ENCODE assay signal across 18 cellular contexts in the genomic region with DNA sequence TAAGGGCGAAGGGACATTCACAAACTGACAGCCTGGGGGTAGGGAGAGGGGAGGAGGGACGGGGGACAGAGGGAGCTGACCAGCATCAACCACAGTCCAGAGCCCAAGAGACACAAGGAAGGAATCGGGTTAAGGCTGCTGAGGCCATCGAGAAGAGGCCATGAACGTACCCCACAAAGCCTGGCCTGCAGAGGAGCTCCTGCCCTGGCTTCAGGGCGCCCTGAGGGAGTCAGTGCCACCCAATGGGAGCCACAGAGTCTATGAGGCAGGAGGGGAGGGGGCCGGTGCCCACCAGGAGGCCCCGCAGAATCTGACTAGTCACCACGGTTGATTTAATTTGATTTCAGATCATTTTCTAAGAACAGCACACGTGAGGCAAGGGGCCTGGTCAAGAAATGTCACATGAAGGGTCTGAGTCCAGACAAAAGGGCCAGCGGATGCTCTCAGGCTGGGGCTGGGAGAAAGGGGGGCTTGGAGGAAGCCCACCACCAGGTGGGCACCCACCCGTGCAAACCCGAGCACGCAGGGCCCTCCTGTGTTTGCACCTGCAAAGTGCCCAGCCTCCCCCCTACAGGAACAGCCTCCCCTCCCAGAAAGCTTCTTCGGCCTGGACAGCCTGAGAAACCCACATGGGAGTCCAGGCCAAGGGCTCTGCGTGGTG. TPM values are rescaled to one million over a fixed set of nuclear protein-coding genes. Genes with fewer than 3 reads are reported as not detected.
DNase-seq lines count a peak whose midpoint lies in the region; ATAC-seq and TF ChIP-seq lines count a peak whose summit lies in the region.
"Had no signal": no experiment of that assay in that cellular context is flagged by ENCODE, and none has a peak within 500 bp of the region (broad histone marks: within the 10 kb centered on the region; RNA-seq: fewer than 3 reads in every experiment).

No MANE protein-coding gene starts in this region.

- no peak overlapping the region for H3K4me3 ChIP-seq in BE2C (ENCODE audit: low read depth, low read length)
- H3K4me3 ChIP-seq in RWPE2 (ENCODE audit: severe bottlenecking): no peak overlapping the region
- no peak overlapping the region for H3K4me3 ChIP-seq in heart left ventricle
- H3K4me3 ChIP-seq in foreskin fibroblast (ENCODE audit: low read depth in 1 of 2, low read length in 2 of 2): no peak overlapping the region
- H3K4me3 ChIP-seq: colonic mucosa, GM23248, skin epidermis had no signal

- H3K4me1 ChIP-seq in BE2C (peaks cover 3% of the 10 kb centered on the region; the same call in 1 of the 2 replicates), RWPE2 (ENCODE audit: insufficient read depth, poor library complexity, severe bottlenecking) (no peaks in the 10 kb centered on the region), heart left ventricle (peaks cover 0 to 71% (median 30%) of the 10 kb centered on the region in 12 donors)
- H3K4me1 ChIP-seq: colonic mucosa had no signal

- H3K9me3 ChIP-seq in BE2C (no peaks in the 10 kb centered on the region), RWPE2 (ENCODE audit: severe bottlenecking) (no peaks in the 10 kb centered on the region), heart left ventricle (no peaks in the 10 kb centered on the region)
- H3K9me3 ChIP-seq: colonic mucosa had no signal

- H3K36me3 ChIP-seq in BE2C (no peaks in the 10 kb centered on the region), RWPE2 (ENCODE audit: low read depth) (no peaks in the 10 kb centered on the region), heart left ventricle (no peaks in the 10 kb centered on the region)
- H3K36me3 ChIP-seq: colonic mucosa had no signal

- TF ChIP-seq CTCF in BE2C (IDR thresholded peaks at IDR 0.05; ENCODE audit: low read depth, low read length): no peak
- no peak for TF ChIP-seq CTCF in RWPE2 (IDR thresholded peaks at IDR 0.05; ENCODE audit: poor library complexity, severe bottlenecking)
- TF ChIP-seq CTCF in heart left ventricle (IDR thresholded peaks at IDR 0.05): no peak
- no peak for TF ChIP-seq CTCF in foreskin fibroblast (IDR thresholded peaks at IDR 0.05; ENCODE audit: low read depth, low read length)

- H3K27ac ChIP-seq in RWPE2 (ENCODE audit: poor library complexity, severe bottlenecking) (no peak overlapping the region), heart left ventricle (peak overlapping the region in 5 of 12 donors; percentile 60 to 90 (median 78))
- H3K27ac ChIP-seq: colonic mucosa, GM23248, skin epidermis had no signal

- no peak for TF ChIP-seq POLR2A in heart left ventricle (IDR thresholded peaks at IDR 0.05)

- WGBS in heart left ventricle, 4 donors: 83 to 91% (median 90%) methylated on average over 14 to 16 of the region's 16 CpGs

- DNase-seq in BE2C (peak; percentile 4), RWPE2 (ENCODE audit: low spot score) (peak; percentile 35), heart left ventricle (peak in 3 of 5 donors; percentile 4 to 16 (median 11)), posterior vena cava (ENCODE audit: low spot score) (peak; percentile 70), foreskin fibroblast (no peak), NOMO-1 treated with DMSO at 0.1 percent for 48 hours (lab: John Stamatoyannopoulos, UW; ENCODE audit: unreplicated experiment) (no peak)
- DNase-seq in stimulated activated CD8-positive, alpha-beta memory T cell treated with anti-CD3 and anti-CD28 coated beads, Interleukin-4, amount 100 ng/mL, for 48 hours: no peak
- DNase-seq: amniotic stem cell; colonic mucosa; GM23248; NCI-H1105; NCI-H2227 treated with DMSO at 0.1 percent for 48 hours; stimulated activated naive CD8-positive, alpha-beta T cell treated with anti-CD3 and anti-CD28 coated beads, Interleukin-15, Interleukin-2, amounts not matched to agents 100 U/mL and 50 U/mL, for 24 hours; SW 1271 had no signal

- H3K27me3 ChIP-seq in BE2C: no peaks in the 10 kb centered on the region
- H3K27me3 ChIP-seq in RWPE2 (ENCODE audit: insufficient read depth, poor library complexity, severe bottlenecking): no peaks in the 10 kb centered on the region
- no peaks in the 10 kb centered on the region for H3K27me3 ChIP-seq in heart left ventricle
- H3K27me3 ChIP-seq: colonic mucosa had no signal

- intact Hi-C loops in heart left ventricle (cut with DNase I) (loop anchor here in 1 of 10 donors (5.0 kb wide), 1 partner anchor 43 kb away; no protein-coding TSS in a partner anchor), posterior vena cava (cut with DNase I) (no loop called here)

- ATAC-seq in RWPE2 (ENCODE audit: low read depth): no peak
- ATAC-seq in heart left ventricle: no peak
- no peak for ATAC-seq in HG02970 (IDR thresholded peaks at IDR 0.05; ENCODE audit: low FRiP score, unreplicated experiment)
- ATAC-seq: naive thymus-derived CD8-positive, alpha-beta T cell; stimulated activated naive CD8-positive, alpha-beta T cell treated with anti-CD3 and anti-CD28 coated beads, Interleukin-15, Interleukin-2, amounts not matched to agents 100 U/mL and 50 U/mL, for 24 hours had no signal

RNA-seq across cellular contexts. Expression of a gene that starts 40.4 kb away (rescaled TPM):
- polyA plus RNA-seq in BE2C (2012; ENCODE audit: insufficient read depth, insufficient read length, low read depth): 0.71 TPM
- total RNA-seq in heart left ventricle (100 to 1,000 TPM in 5 of 9 donors, 10 to 100 TPM in 4; 77.5 to 141 (median 104) TPM), posterior vena cava (1 to 10 TPM; 1.2 to 3.5 TPM)
- polyA plus RNA-seq in heart left ventricle: 100 to 1,000 TPM in 1 of 2 donors, 10 to 100 TPM in 1; 35.7 to 103 TPM
- total RNA-seq: naive thymus-derived CD8-positive, alpha-beta T cell had no signal
- polyA plus RNA-seq: IgD-negative memory B cell; naive thymus-derived CD8-positive, alpha-beta T cell had no signal

Comparison
In these comparisons a context has a peak if more than half of its experiments do, and no peak if none do; other contexts are left out.
1. DNase-seq: peak in BE2C (single experiment), RWPE2 (single experiment), heart left ventricle (3 of 5) and posterior vena cava (single experiment); none in stimulated activated CD8-positive, alpha-beta memory T cell treated with anti-CD3 and anti-CD28 coated beads, Interleukin-4, amount 100 ng/mL, for 48 hours (single experiment), foreskin fibroblast (0 of 2) and NOMO-1 treated with DMSO at 0.1 percent for 48 hours (single experiment).
2. RNA of a gene that starts 40.4 kb away (total RNA-seq): 77.5 to 141 TPM in heart left ventricle; 1.2 to 3.5 TPM in posterior vena cava; every median in the first group is over 10 times any median in the second.